In genomic region chr14:70888681-70889175, GRCh38 we compare ENCODE assay signal across 12 cellular contexts. TPM values are rescaled to one million over a fixed set of nuclear protein-coding genes. Genes with fewer than 3 reads are reported as not detected.
DNase-seq lines count a peak whose midpoint lies in the region; ATAC-seq and TF ChIP-seq lines count a peak whose summit lies in the region.
"Had no signal": no experiment of that assay in that cellular context is flagged by ENCODE, and none has a peak within 500 bp of the region (broad histone marks: within the 10 kb centered on the region; RNA-seq: fewer than 3 reads in every experiment).

No MANE protein-coding gene starts in this region.

- TF ChIP-seq POLR2A in stomach (IDR thresholded peaks at IDR 0.05) = no peak

- H3K4me2 ChIP-seq in PC-3 (ENCODE audit: low read length) = no peak overlapping the region

- peaks cover 16% of the 10 kb centered on the region; the same call in 1 of the 2 replicates for H3K27me3 ChIP-seq in PC-3 (ENCODE audit: low read length)
- H3K27me3 ChIP-seq in stomach = no peaks in the 10 kb centered on the region

- no peak overlapping the region for H3K4me3 Mint-ChIP-seq in activated T-cell treated with anti-CD3 and anti-CD28 coated beads, Interleukin-2, amount 50 U/mL, for 24 hours
- H3K4me3 Mint-ChIP-seq: memory B cell, WTC11 had no signal

- H3K9me3 ChIP-seq in PC-3 (ENCODE audit: low read length) (no peaks in the 10 kb centered on the region), stomach (no peaks in the 10 kb centered on the region)

- no peak overlapping the region for H3K9ac ChIP-seq in PC-3 (ENCODE audit: low read length)

- H3K4me3 ChIP-seq in PC-3 (ENCODE audit: low read length) (no peak overlapping the region), stomach (no peak overlapping the region)

- H4K20me1 ChIP-seq in PC-3 (ENCODE audit: low read length) = no peaks in the 10 kb centered on the region

- H3K36me3 ChIP-seq in PC-3 (ENCODE audit: low read depth, low read length) (no peaks in the 10 kb centered on the region), stomach (no peaks in the 10 kb centered on the region)

- H2AFZ ChIP-seq in PC-3 (ENCODE audit: low read length) = no peak overlapping the region

- H3K36me3 Mint-ChIP-seq in activated T-cell treated with anti-CD3 and anti-CD28 coated beads, Interleukin-2, amount 50 U/mL, for 24 hours (ENCODE audit: low read depth) = no peaks in the 10 kb centered on the region
- H3K36me3 Mint-ChIP-seq: memory B cell, WTC11 had no signal

- H3K9me3 Mint-ChIP-seq in activated T-cell treated with anti-CD3 and anti-CD28 coated beads, Interleukin-2, amount 50 U/mL, for 24 hours = no peaks in the 10 kb centered on the region
- H3K9me3 Mint-ChIP-seq: memory B cell, WTC11 had no signal

- 56 to 92% (median 73%) methylated on average over 1 of the region's 1 CpG for WGBS in stomach, 5 donors

- H3K4me1 ChIP-seq in PC-3 (ENCODE audit: insufficient read depth, low read length) (no peaks in the 10 kb centered on the region), stomach (peaks cover 6 to 39% (median 12%) of the 10 kb centered on the region in 4 donors)

- H3K27me3 Mint-ChIP-seq in activated T-cell treated with anti-CD3 and anti-CD28 coated beads, Interleukin-2, amount 50 U/mL, for 24 hours = no peaks in the 10 kb centered on the region

- intact Hi-C loops in PC-3 (cut with micrococcal nuclease) (no loop called here), stomach (cut with DNase I; ENCODE audit: low total_unique reads) (no loop called here)

- H3K9me2 ChIP-seq in PC-3 (replicated peaks; ENCODE audit: low read length) = no peaks in the 10 kb centered on the region

- peak overlapping the region; percentile 44 for H3K27ac Mint-ChIP-seq in activated T-cell treated with anti-CD3 and anti-CD28 coated beads, Interleukin-2, amount 50 U/mL, for 24 hours
- H3K27ac Mint-ChIP-seq: memory B cell, WTC11 had no signal

- no peaks in the 10 kb centered on the region for H3F3A ChIP-seq in PC-3 (ENCODE audit: low read length, unreplicated experiment)

- DNase-seq in activated T-cell treated with anti-CD3 and anti-CD28 coated beads, Interleukin-2, amount 50 U/mL, for 24 hours = no peak
- no peak for DNase-seq in activated T-cell treated with anti-CD3 and anti-CD28 coated beads for 4 hours
- peak; percentile 12 for DNase-seq in PC-3
- no peak for DNase-seq in stomach
- DNase-seq in NCI-H1105 treated with DMSO at 0.1 percent for 48 hours (lab: John Stamatoyannopoulos, UW) = no peak
- DNase-seq: NCI-H1092 treated with DMSO at 0.1 percent for 48 hours; stimulated activated naive CD4-positive, alpha-beta T cell treated with Interleukin-2 at 50 U/mL for 16 hours had no signal

- peaks cover 85% of the 10 kb centered on the region for H3K4me1 Mint-ChIP-seq in activated T-cell treated with anti-CD3 and anti-CD28 coated beads, Interleukin-2, amount 50 U/mL, for 24 hours (ENCODE audit: low read depth)

- peak; percentile 12 for ATAC-seq in PC-3
- peak; percentile 27 for ATAC-seq in esophagus mucosa
- no peak for ATAC-seq in GM21529 (IDR thresholded peaks at IDR 0.05; ENCODE audit: unreplicated experiment)
- ATAC-seq in GM21619 (IDR thresholded peaks at IDR 0.05; ENCODE audit: unreplicated experiment) = no peak

- H3K27ac ChIP-seq in PC-3 (ENCODE audit: low read length) = no peak overlapping the region
- H3K27ac ChIP-seq in stomach = peak overlapping the region in 3 of 5 donors; percentile 63 to 80 (median 75)

- no peaks in the 10 kb centered on the region for H3K79me2 ChIP-seq in PC-3 (ENCODE audit: low read length)

- BruUV-seq in PC-3 (replicated peaks; lab: Mats Ljungman, UMichigan) = no TSS peak

- CTCF ChIA-PET in PC-3 (lab: Charles Lee) = interaction anchor here (0.6 kb wide), 1 partner anchor 19 kb away, joined by 10 read pairs; no protein-coding TSS in a partner anchor

- POLR2A ChIA-PET in PC-3 (lab: Charles Lee; ENCODE audit: unreplicated experiment) = no interaction called here

- TF ChIP-seq CTCF in PC-3 (conservative IDR thresholded peaks at IDR 0.05; ENCODE audit: low read depth, low read length) = no peak
- TF ChIP-seq CTCF in stomach (IDR thresholded peaks at IDR 0.05) = no peak

- TF ChIP-seq EP300 in stomach (IDR thresholded peaks at IDR 0.05) = no peak

RNA-seq across cellular contexts. Expression of gene PCNX1, which starts 18.5 kb away (rescaled TPM):
- total RNA-seq in PC-3 (2014; rRNA removed) (21.5 and 23.3 TPM in 2 replicates), esophagus mucosa (22.9 TPM), stomach (100 to 1,000 TPM in 2 of 5 donors, 10 to 100 TPM in 3; 39.7 to 198 (median 61.8) TPM)
- 1 to 10 TPM; 2.3 to 4.8 (median 2.9) TPM for polyA plus RNA-seq in stomach

Comparison
In these comparisons a context has a peak if more than half of its experiments do, and no peak if none do; other contexts are left out.
1. ATAC-seq: peak in PC-3 (single experiment) and esophagus mucosa (single experiment); none in GM21529 (single experiment) and GM21619 (single experiment).